ENCODE assay signal across 8 cellular contexts in the genomic region with DNA sequence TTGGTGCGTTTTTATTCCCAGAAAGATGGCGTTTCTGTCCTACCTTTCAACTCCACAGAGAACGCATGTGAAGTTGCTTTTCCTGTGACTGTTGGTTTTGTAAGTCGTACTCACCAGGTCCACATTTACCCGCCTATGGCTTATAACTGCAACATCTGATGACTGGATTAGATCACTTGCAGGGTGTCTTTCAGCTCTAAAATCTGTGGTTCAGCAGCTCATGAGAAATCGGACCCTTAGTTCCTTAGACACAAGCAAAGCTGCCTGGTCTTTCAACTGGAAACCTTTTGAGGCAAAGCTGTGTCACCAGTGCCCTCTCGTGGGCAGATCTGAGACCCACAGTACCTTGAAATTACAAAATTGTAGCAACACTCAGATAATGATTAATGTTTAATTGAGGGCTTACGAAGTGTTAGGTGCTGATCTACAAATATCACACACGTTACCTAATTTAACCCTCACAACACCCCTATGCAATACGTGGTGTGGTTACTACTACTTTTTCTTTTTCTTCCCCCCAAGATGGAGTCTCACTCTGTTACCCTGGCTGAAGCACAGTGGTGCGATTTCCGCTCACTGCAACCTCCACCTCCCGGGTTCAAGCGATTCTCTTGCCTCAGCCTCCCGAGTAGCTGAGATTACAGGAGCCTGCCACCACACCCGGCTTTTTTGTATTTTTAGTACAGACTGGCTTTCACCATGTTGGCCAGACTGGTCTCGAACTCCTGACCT.
DNase-seq lines count a peak whose midpoint lies in the region; ATAC-seq and TF ChIP-seq lines count a peak whose summit lies in the region.

No MANE protein-coding gene starts in this region.

- no peak overlapping the region for H3K27ac ChIP-seq in trophoblast cell (ENCODE audit: low read depth, low read length)
- H3K27ac ChIP-seq in transverse colon = no peak overlapping the region

- H3K4me3 ChIP-seq in trophoblast cell (ENCODE audit: low read depth, low read length) = no peak overlapping the region
- no peak overlapping the region for H3K4me3 ChIP-seq in transverse colon

- WGBS in trophoblast cell (ENCODE audit: extremely low coverage, insufficient coverage, insufficient read length) = no CpG with 5 or more reads among the region's 17 CpGs
- WGBS in transverse colon (ENCODE audit: low coverage in 1 of 2), 2 donors = 54 to 74% methylated on average over 6 to 17 of the region's 17 CpGs

- H3K4me3 Mint-ChIP-seq in activated T-helper 17 cell treated with anti-CD3 and anti-CD28 coated beads, Interleukin-2, amount 50 U/mL, for 72 hours = peak overlapping the region; percentile 68

- no peaks in the 10 kb centered on the region for H3K36me3 ChIP-seq in trophoblast cell (ENCODE audit: control insufficient read depth in 1 of 2, insufficient read depth in 2 of 2, low read length in 2 of 2)
- H3K36me3 ChIP-seq in transverse colon = no peaks in the 10 kb centered on the region

- H3K36me3 Mint-ChIP-seq in activated T-helper 17 cell treated with anti-CD3 and anti-CD28 coated beads, Interleukin-2, amount 50 U/mL, for 72 hours (ENCODE audit: low read depth) = no peaks in the 10 kb centered on the region

- H2BK5ac ChIP-seq in trophoblast cell (ENCODE audit: low read depth, low read length, poor library complexity) = no peak overlapping the region

- H3K4ac ChIP-seq in trophoblast cell (ENCODE audit: low read depth, low read length) = no peak overlapping the region

- intact Hi-C loops in transverse colon (cut with DNase I; ENCODE audit: low total_unique reads) = no loop called here

- DNase-seq in DMS79 treated with DMSO at 0.1 percent for 48 hours (lab: John Stamatoyannopoulos, UW) = peak; percentile 25
- DNase-seq in SHP77 (lab: John Stamatoyannopoulos, UW) = peak; percentile 10 to 17
- DNase-seq in fibroblast of the conjunctiva (ENCODE audit: low read depth) = peak; percentile 55
- DNase-seq in trophoblast cell = peak; percentile 44 to 78
- DNase-seq in transverse colon = peak; percentile 49
- no peak for DNase-seq in NCI-H524 treated with DMSO at 0.1 percent for 48 hours (lab: John Stamatoyannopoulos, UW)

- H3K4me1 ChIP-seq in trophoblast cell (ENCODE audit: control insufficient read depth in 1 of 2, insufficient read depth in 2 of 2, low read length in 2 of 2) (peaks cover 0 to 2% of the 10 kb centered on the region in 2 experiments), transverse colon (no peaks in the 10 kb centered on the region)

- no peak overlapping the region for H3K23ac ChIP-seq in trophoblast cell (ENCODE audit: low read length)

- H3K4me2 ChIP-seq in trophoblast cell (ENCODE audit: low read length) = no peak overlapping the region

- ATAC-seq in HG03354 (IDR thresholded peaks at IDR 0.05; ENCODE audit: poor library complexity, severe bottlenecking, unreplicated experiment) = peak; percentile 56
- ATAC-seq in activated T-helper 17 cell treated with anti-CD3 and anti-CD28 coated beads, Interleukin-2, amount 50 U/mL, for 72 hours (replicated peaks) = peak; percentile 89

- TF ChIP-seq POLR2A in transverse colon (IDR thresholded peaks at IDR 0.05) = no peak

- H3K27me3 ChIP-seq in trophoblast cell (ENCODE audit: insufficient read depth, low read length) (no peaks in the 10 kb centered on the region), transverse colon (no peaks in the 10 kb centered on the region)

- H2BK120ac ChIP-seq in trophoblast cell (ENCODE audit: insufficient read depth, low read length, poor library complexity) = no peak overlapping the region

- H2AFZ ChIP-seq in trophoblast cell (ENCODE audit: insufficient read depth, low read length, poor library complexity) = no peak overlapping the region

- no peak overlapping the region for H3K14ac ChIP-seq in trophoblast cell (ENCODE audit: low read length)

- H4K91ac ChIP-seq in trophoblast cell (ENCODE audit: low read depth, low read length) = no peak overlapping the region

- no peak overlapping the region for H4K8ac ChIP-seq in trophoblast cell (ENCODE audit: low read depth, low read length)

- no peaks in the 10 kb centered on the region for H3K9me3 ChIP-seq in trophoblast cell (ENCODE audit: insufficient read depth, low read depth, low read length)
- no peaks in the 10 kb centered on the region for H3K9me3 ChIP-seq in transverse colon

- no peak overlapping the region for H3K18ac ChIP-seq in trophoblast cell (ENCODE audit: low read length)

- H3K27me3 Mint-ChIP-seq in activated T-helper 17 cell treated with anti-CD3 and anti-CD28 coated beads, Interleukin-2, amount 50 U/mL, for 72 hours = no peaks in the 10 kb centered on the region

- H3K79me1 ChIP-seq in trophoblast cell (ENCODE audit: low read length) = no peaks in the 10 kb centered on the region

- H3K9me3 Mint-ChIP-seq in activated T-helper 17 cell treated with anti-CD3 and anti-CD28 coated beads, Interleukin-2, amount 50 U/mL, for 72 hours = no peaks in the 10 kb centered on the region

- TF ChIP-seq CTCF in transverse colon (IDR thresholded peaks at IDR 0.05) = peak; percentile 44 to 56 (median 48)

- TF ChIP-seq EP300 in transverse colon (IDR thresholded peaks at IDR 0.05; ENCODE audit: low read depth) = no peak

- no peak overlapping the region for H2AK5ac ChIP-seq in trophoblast cell (ENCODE audit: low read length)

- H3K4me1 Mint-ChIP-seq in activated T-helper 17 cell treated with anti-CD3 and anti-CD28 coated beads, Interleukin-2, amount 50 U/mL, for 72 hours = peaks cover 5% of the 10 kb centered on the region

- H3K9ac ChIP-seq in trophoblast cell (ENCODE audit: low read length) = no peak overlapping the region

- H3K27ac Mint-ChIP-seq in activated T-helper 17 cell treated with anti-CD3 and anti-CD28 coated beads, Interleukin-2, amount 50 U/mL, for 72 hours = peak overlapping the region; percentile 81

- no peak overlapping the region for H4K12ac ChIP-seq in trophoblast cell (ENCODE audit: low read depth, low read length)

- no peaks in the 10 kb centered on the region for H3K79me2 ChIP-seq in trophoblast cell (ENCODE audit: control insufficient read depth, insufficient read depth, low read length, poor library complexity)

- H2BK12ac ChIP-seq in trophoblast cell (ENCODE audit: low read length) = no peak overlapping the region

- in situ Hi-C loops in transverse colon (cut with MboI; ENCODE audit: low pct_ligation_motif_present in 1 of 4, low pct_unique_long_range_greater_than_20kb in 1 of 4, low sequenced_read_pairs in 3 of 4) = no loop called here
